Comparison of ENCODE assay signal across 12 cellular contexts in genomic region chr14:71539660-71540285, GRCh38.
DNase-seq lines count a peak whose midpoint lies in the region; ATAC-seq and TF ChIP-seq lines count a peak whose summit lies in the region.
"Had no signal": no experiment of that assay in that cellular context is flagged by ENCODE, and none has a peak within 500 bp of the region (broad histone marks: within the 10 kb centered on the region; RNA-seq: fewer than 3 reads in every experiment).

No MANE protein-coding gene starts in this region.

- TF ChIP-seq CTCF in ascending aorta (IDR thresholded peaks at IDR 0.05) (no peak), left lung (IDR thresholded peaks at IDR 0.05) (no peak), tibial nerve (IDR thresholded peaks at IDR 0.05) (no peak)

- TF ChIP-seq EP300 in tibial nerve (IDR thresholded peaks at IDR 0.05): no peak

- H3K4me1 ChIP-seq in ascending aorta (peaks cover 3 to 14% of the 10 kb centered on the region in 2 donors), left lung (peaks cover 12 to 20% of the 10 kb centered on the region in 2 donors), tibial nerve (peaks cover 0 to 61% (median 21%) of the 10 kb centered on the region in 4 donors)

- H3K9me3 ChIP-seq in ascending aorta: no peaks in the 10 kb centered on the region
- no peaks in the 10 kb centered on the region for H3K9me3 ChIP-seq in left lung
- no peaks in the 10 kb centered on the region for H3K9me3 ChIP-seq in tibial nerve

- no peak for TF ChIP-seq POLR2A in tibial nerve (IDR thresholded peaks at IDR 0.05)

- H3K36me3 ChIP-seq in ascending aorta (no peaks in the 10 kb centered on the region), left lung (no peaks in the 10 kb centered on the region), tibial nerve (no peaks in the 10 kb centered on the region)

- 46 to 47% methylated on average over 8 of the region's 8 CpGs for WGBS in tibial nerve, 2 donors

- peak overlapping the region; percentile 13 to 50 for H3K4me3 ChIP-seq in ascending aorta
- H3K4me3 ChIP-seq in left lung: no peak overlapping the region
- no peak overlapping the region for H3K4me3 ChIP-seq in tibial nerve
- H3K4me3 ChIP-seq: lung had no signal

- no peak for DNase-seq in Right ventricle myocardium superior
- DNase-seq in cardiac septum (ENCODE audit: low spot score): no peak
- no peak for DNase-seq in ascending aorta (ENCODE audit: low spot score in 2 of 2)
- DNase-seq in left lung: no peak
- no peak for DNase-seq in tibial nerve (ENCODE audit: low spot score in 2 of 2)
- DNase-seq in effector CD4-positive, alpha-beta T cell: no peak
- DNase-seq in NCI-H1092 (lab: John Stamatoyannopoulos, UW): no peak
- DNase-seq: activated CD4-positive, alpha-beta memory T cell treated with anti-CD3 and anti-CD28 coated beads, Interleukin-2, amount 10 ng/mL, durations not matched to agents 7 days and 5 days; activated naive CD4-positive, alpha-beta T cell treated with anti-CD3 and anti-CD28 coated beads, Interleukin-2, amount 50 U/mL, for 16 hours; NCI-H524 had no signal

- peak overlapping the region; percentile 50 to 55 for H3K27ac ChIP-seq in ascending aorta
- H3K27ac ChIP-seq in left lung: peak overlapping the region; percentile 24 to 42
- peak overlapping the region in 3 of 4 donors; percentile 6 to 72 (median 59) for H3K27ac ChIP-seq in tibial nerve

- ATAC-seq in Right ventricle myocardium superior (ENCODE audit: poor library complexity) (peak; percentile 80), left lung (no peak), GM18520 (IDR thresholded peaks at IDR 0.05; ENCODE audit: unreplicated experiment) (no peak)

- intact Hi-C loops in Right ventricle myocardium superior (cut with DNase I): loop anchor here (10.0 kb wide), 1 partner anchor 215 kb away; the partner anchor contains the start of gene SIPA1L1
- intact Hi-C loops in cardiac septum (cut with DNase I): no loop called here
- intact Hi-C loops in ascending aorta (cut with DNase I): loop anchor here (5.0 kb wide), 1 partner anchor 48 kb away; no protein-coding TSS in a partner anchor
- intact Hi-C loops in left lung (cut with DNase I): no loop called here

- H3K27me3 ChIP-seq in ascending aorta (no peaks in the 10 kb centered on the region), left lung (no peaks in the 10 kb centered on the region), tibial nerve (no peaks in the 10 kb centered on the region)

Comparison
In these comparisons a context has a peak if more than half of its experiments do, and no peak if none do; other contexts are left out.
1. intact Hi-C loops: an anchor here in Right ventricle myocardium superior (10.0 kb wide) and ascending aorta (5.0 kb wide); none called in cardiac septum and left lung.
2. H3K4me3 ChIP-seq: peak in ascending aorta (2 of 2); none in left lung (0 of 2) and tibial nerve (0 of 4).
3. Peak in every context shown above with its lines, with median percentiles within 50 percentile points of each other: H3K27ac ChIP-seq.